ENCODE assay signal across 8 cellular contexts in genomic region chr9:127980706-127981558, GRCh38. TPM values are rescaled to one million over a fixed set of nuclear protein-coding genes. Genes with fewer than 3 reads are reported as not detected.
DNase-seq lines count a peak whose midpoint lies in the region; ATAC-seq and TF ChIP-seq lines count a peak whose summit lies in the region.

TSS of gene EEIG1 (minus strand) at chr9:127980989. CDS start at chr9:127980137, 852 bp downstream.

- no peaks in the 10 kb centered on the region for H3K9me3 Mint-ChIP-seq in WTC11
- no peaks in the 10 kb centered on the region for H3K9me3 Mint-ChIP-seq in immature natural killer cell

- H3K4me3 Mint-ChIP-seq in WTC11 = peak within 1 kb of the TSS; percentile 95
- H3K4me3 Mint-ChIP-seq in immature natural killer cell = peak within 1 kb of the TSS; percentile 86 to 94 (median 91)

- dilution Hi-C loops in mammary epithelial cell (cut with HindIII; ENCODE audit: low sequenced_read_pairs) = loop anchor here (5.0 to 10.0 kb wide), 3 partner anchors 44 to 96 kb away; partner anchors contain the start of gene DPM2

- no peaks in the 10 kb centered on the region for H4K20me1 ChIP-seq in mammary epithelial cell (ENCODE audit: insufficient read depth, low read length)
- H4K20me1 ChIP-seq in smooth muscle cell (ENCODE audit: low read depth) = peaks cover 43% of the 10 kb centered on the region

- peak within 1 kb of the TSS; percentile 65 for H3K9ac ChIP-seq in mammary epithelial cell (ENCODE audit: insufficient read depth, low read length)
- H3K9ac ChIP-seq in smooth muscle cell (ENCODE audit: low read depth) = peak within 1 kb of the TSS; percentile 81

- intact Hi-C loops in mammary epithelial cell (cut with micrococcal nuclease) = no loop called here

- H3K36me3 ChIP-seq in mammary epithelial cell (ENCODE audit: insufficient read depth, low read length) (no peaks in the 10 kb centered on the region), smooth muscle cell (ENCODE audit: low read depth) (no peaks in the 10 kb centered on the region)

- no peaks in the 10 kb centered on the region for H3K36me3 Mint-ChIP-seq in WTC11
- H3K36me3 Mint-ChIP-seq in immature natural killer cell = no peaks in the 10 kb centered on the region

- peak; percentile 98 for DNase-seq in AG08395 (ENCODE audit: low spot score)
- peak; percentile 97 for DNase-seq in NCI-H345 (lab: John Stamatoyannopoulos, UW)
- peak; percentile 98 for DNase-seq in WTC11 (ENCODE audit: low spot score)
- DNase-seq in mammary epithelial cell = peak; percentile 88
- DNase-seq in immature natural killer cell = peak; percentile 96 to 97 (median 96)
- peak; percentile 86 for DNase-seq in smooth muscle cell (lab: John Stamatoyannopoulos, UW; ENCODE audit: unreplicated experiment)

- H3K79me2 ChIP-seq in mammary epithelial cell (ENCODE audit: insufficient read depth, low read length) (peaks cover 44% of the 10 kb centered on the region), smooth muscle cell (ENCODE audit: low read depth) (peaks cover 44% of the 10 kb centered on the region)

- no peaks in the 10 kb centered on the region for H3K9me3 ChIP-seq in mammary epithelial cell (replicated peaks; ENCODE audit: insufficient read depth, low read length)
- H3K9me3 ChIP-seq in smooth muscle cell (replicated peaks; ENCODE audit: low read depth) = no peaks in the 10 kb centered on the region

- WGBS in mammary epithelial cell (ENCODE audit: low coverage, missing lambda C conversion rate) = 2% methylated on average over 10 of the region's 93 CpGs
- 1% methylated on average over 70 of the region's 93 CpGs for WGBS in smooth muscle cell (ENCODE audit: low lambda C conversion rate)

- ATAC-seq in GM18909 (IDR thresholded peaks at IDR 0.05; ENCODE audit: poor library complexity, unreplicated experiment) (peak; percentile 79), HG03139 (IDR thresholded peaks at IDR 0.05; ENCODE audit: unreplicated experiment) (peak; percentile 69), WTC11 (peak; percentile 91)

- peak within 1 kb of the TSS; percentile 64 to 84 (median 78) for H3K4me3 ChIP-seq in mammary epithelial cell (replicated peaks in 1 of 3; ENCODE audit: insufficient read depth in 1 of 3, low read depth in 2 of 3, low read length in 3 of 3)
- H3K4me3 ChIP-seq in smooth muscle cell = peak within 1 kb of the TSS; percentile 95

- H3K27me3 ChIP-seq in mammary epithelial cell (ENCODE audit: insufficient read depth, low read length) (no peaks in the 10 kb centered on the region), smooth muscle cell (ENCODE audit: low read depth) (no peaks in the 10 kb centered on the region)

- BruUV-seq in mammary epithelial cell (replicated peaks; lab: Mats Ljungman, UMichigan) = no TSS peak

- H3K27ac ChIP-seq in mammary epithelial cell (ENCODE audit: insufficient read depth, low read depth, low read length) = peak within 1 kb of the TSS; percentile 46
- H3K27ac ChIP-seq in smooth muscle cell (ENCODE audit: low read depth) = peak within 1 kb of the TSS; percentile 93

- H3K4me2 ChIP-seq in mammary epithelial cell (ENCODE audit: insufficient read depth, low read depth, low read length) (peak within 1 kb of the TSS; percentile 99), smooth muscle cell (peak within 1 kb of the TSS; percentile 95)

- POLR2A ChIA-PET in WTC11 (lab: Charles Lee) = interaction anchor here (0.6 to 1.4 kb wide), 7 partner anchors 15 to 49 kb away, joined by 3 to 7 read pairs (median 3); no protein-coding TSS in a partner anchor

- H2AFZ ChIP-seq in mammary epithelial cell (ENCODE audit: low read depth, low read length) = peak within 1 kb of the TSS; percentile 99
- H2AFZ ChIP-seq in smooth muscle cell (ENCODE audit: low read depth) = peak within 1 kb of the TSS; percentile 99

- peaks cover 35% of the 10 kb centered on the region for H3K4me1 ChIP-seq in mammary epithelial cell (ENCODE audit: insufficient read depth, low read length)
- peaks cover 39% of the 10 kb centered on the region for H3K4me1 ChIP-seq in smooth muscle cell (ENCODE audit: low read depth)

- H3K4me1 Mint-ChIP-seq in WTC11 = peaks cover 54% of the 10 kb centered on the region
- peaks cover 30 to 32% of the 10 kb centered on the region in 2 donors for H3K4me1 Mint-ChIP-seq in immature natural killer cell

- H3F3A ChIP-seq in smooth muscle cell (ENCODE audit: low read depth) = peaks cover 10% of the 10 kb centered on the region

- H3K27me3 Mint-ChIP-seq in WTC11 (ENCODE audit: low read depth) (no peaks in the 10 kb centered on the region), immature natural killer cell (ENCODE audit: low read depth in 3 of 3) (peaks cover 1 to 5% (median 2%) of the 10 kb centered on the region in 3 donors)

- TF ChIP-seq CTCF in WTC11 (IDR thresholded peaks at IDR 0.05) = no peak
- TF ChIP-seq CTCF in mammary epithelial cell (conservative IDR thresholded peaks at IDR 0.05 in 1 of 2, IDR thresholded peaks at IDR 0.05 in 1 of 2; ENCODE audit: extremely low read depth in 1 of 2, insufficient read depth in 1 of 2, low read depth in 1 of 2, low read length in 2 of 2) = no peak
- TF ChIP-seq CTCF in smooth muscle cell (IDR thresholded peaks at IDR 0.05; ENCODE audit: borderline replicate concordance, insufficient read depth, poor library complexity, severe bottlenecking) = no peak

- in situ Hi-C loops in mammary epithelial cell (cut with MboI; ENCODE audit: low sequenced_read_pairs in 2 of 2) = no loop called here

- CTCF ChIA-PET in WTC11 (lab: Charles Lee) = interaction anchor here (1.3 to 14.8 kb wide), 4 partner anchors 26 to 137 kb away, joined by 4 to 156 read pairs (median 12); no protein-coding TSS in a partner anchor
- CTCF ChIA-PET in mammary epithelial cell (lab: Charles Lee; ENCODE audit: low non-redundant PET) = no interaction called here

- H3K27ac Mint-ChIP-seq in WTC11 (peak within 1 kb of the TSS; percentile 97), immature natural killer cell (peak within 1 kb of the TSS; percentile 76 to 94 (median 90))

TF ChIP-seq in WTC11, 78 proteins besides CTCF, POLR2A, EP300 and RAD21:
- peak; percentile 88 for TF ChIP-seq SP1 (CRISPR knock-in tag; conservative IDR thresholded peaks at IDR 0.05)
- 0 out of 2 replicates have a peak, but pooled peaks have one; percentile 35 for TF ChIP-seq GABPB1 (CRISPR knock-in tag; IDR thresholded peaks at IDR 0.05)
- TF ChIP-seq ATF2 (CRISPR knock-in tag; IDR thresholded peaks at IDR 0.05; ENCODE audit: borderline replicate concordance, low read depth) = no peak
- TF ChIP-seq ELF4 (CRISPR knock-in tag; IDR thresholded peaks at IDR 0.05; ENCODE audit: low read depth) = no peak
- no peak for TF ChIP-seq NFATC4 (CRISPR knock-in tag; IDR thresholded peaks at IDR 0.05)
- peak; percentile 59; the same call in 1 of the 2 replicates for TF ChIP-seq ZNF423 (CRISPR knock-in tag; IDR thresholded peaks at IDR 0.05)
- 0 out of 2 replicates have a peak, but pooled peaks have one; percentile 2 for TF ChIP-seq HMGXB4 (CRISPR knock-in tag; IDR thresholded peaks at IDR 0.05)
- TF ChIP-seq AR (CRISPR knock-in tag; IDR thresholded peaks at IDR 0.05) = no peak
- peak; percentile 74 for TF ChIP-seq NFYB (CRISPR knock-in tag; conservative IDR thresholded peaks at IDR 0.05; ENCODE audit: low read depth)
TF ChIP-seq in WTC11: peak in this region for 5.

RNA-seq across cellular contexts. Expression of gene EEIG1, which starts in this region (rescaled TPM):
- total RNA-seq in WTC11 (2021) (42.2 to 66.4 TPM (median 51.3 TPM) in 3 replicates), mammary epithelial cell (10 to 100 TPM; 23.0 to 29.3 TPM), smooth muscle cell (9.2 and 21.2 TPM in 2 replicates)
- polyA plus RNA-seq in mammary epithelial cell (17.1 TPM), immature natural killer cell (10 to 100 TPM in 2 of 3 donors, 1 to 10 TPM in 1; 7.6 to 19.6 (median 14.7) TPM), smooth muscle cell (18.1 and 19.4 TPM in 2 replicates)
- polyA minus RNA-seq in mammary epithelial cell = 11.3 TPM

Comparison
In these comparisons a context has a peak if more than half of its experiments do, and no peak if none do; other contexts are left out.
1. Peak in every context shown above with its lines: DNase-seq, ATAC-seq, H3K4me3 ChIP-seq and H3K27ac ChIP-seq.